ENCODE assay signal across 1 cellular context in genomic region chr15:96327155-96327741, GRCh38.
TF ChIP-seq lines count a peak whose summit lies in the region.

No MANE protein-coding gene starts in this region.

TF ChIP-seq in GM12878, 131 proteins besides CTCF, POLR2A, EP300 and RAD21 (continued from another document):
- TF ChIP-seq ELK1 (IDR thresholded peaks at IDR 0.05; ENCODE audit: low read depth, low read length) (no peak), FOXK2 (IDR thresholded peaks at IDR 0.05) (no peak)
